21 cellular contexts compared by ENCODE assay signal in genomic region chr7:136071106-136071505, GRCh38.
"Had no signal": no experiment of that assay in that cellular context is flagged by ENCODE, and none has a peak within 500 bp of the region (broad histone marks: within the 10 kb centered on the region; RNA-seq: fewer than 3 reads in every experiment).

No MANE protein-coding gene starts in this region.

- ATAC-seq: activated CD8-positive, alpha-beta T cell treated with anti-CD3 and anti-CD28 coated beads, Interleukin-2, amount 10 ng/mL, durations not matched to agents 7 days and 5 days; esophagus mucosa; left colon; lower lobe of right lung; right cardiac atrium; stimulated activated naive CD8-positive, alpha-beta T cell treated with anti-CD3 and anti-CD28 coated beads, Interleukin-15, amount 100 ng/mL, for 72 hours had no signal

- H3K4me1 ChIP-seq: lower lobe of right lung had no signal

- H3K9me3 ChIP-seq: lower lobe of right lung had no signal

- H3K27me3 Mint-ChIP-seq: activated T-cell treated with anti-CD3 and anti-CD28 coated beads, Interleukin-2, amount 50 U/mL, for 24 hours; progenitor cell of endocrine pancreas had no signal

- H3K9me3 Mint-ChIP-seq: activated T-cell treated with anti-CD3 and anti-CD28 coated beads, Interleukin-2, amount 50 U/mL, for 24 hours had no signal

- H3K27ac Mint-ChIP-seq: activated CD8-positive, alpha-beta T cell treated with anti-CD3 and anti-CD28 coated beads, Interleukin-2, amount 10 ng/mL, durations not matched to agents 7 days and 5 days; activated T-cell treated with anti-CD3 and anti-CD28 coated beads, Interleukin-2, amount 50 U/mL, for 24 hours; progenitor cell of endocrine pancreas; stimulated activated naive CD8-positive, alpha-beta T cell treated with anti-CD3 and anti-CD28 coated beads, Interleukin-15, amount 100 ng/mL, for 72 hours had no signal

- H3K27ac ChIP-seq: lower lobe of right lung had no signal

- H3K4me3 ChIP-seq: lower lobe of right lung had no signal

- DNase-seq: activated CD4-positive, alpha-beta T cell treated with anti-CD3 and anti-CD28 coated beads for 48 hours; activated CD4-positive, CD25-positive, alpha-beta regulatory T cell; activated CD8-positive, alpha-beta T cell treated with anti-CD3 and anti-CD28 coated beads, Interleukin-2, amount 10 ng/mL, durations not matched to agents 7 days and 5 days; activated naive CD4-positive, alpha-beta T cell treated with anti-CD3 and anti-CD28 coated beads, Interleukin-2, amount 50 U/mL, for 16 hours; activated T-cell treated with anti-CD3 and anti-CD28 coated beads, Interleukin-2, amount 50 U/mL, for 24 hours; cerebellar nuclear complex; cortex of kidney; effector CD4-positive, alpha-beta T cell; left colon; lower lobe of right lung; right cardiac atrium; small intestine; stimulated activated CD4-positive, alpha-beta T cell treated with anti-CD3 and anti-CD28 coated beads, Interleukin-4, amount 100 ng/mL, for 1 hour; stimulated activated naive CD8-positive, alpha-beta T cell treated with anti-CD3 and anti-CD28 coated beads, Interleukin-15, amount 100 ng/mL, for 72 hours; trophoblast cell had no signal

- FAIRE-seq: astrocyte, bronchial epithelial cell, islet of Langerhans, small intestine had no signal

- H3K4me1 Mint-ChIP-seq: stimulated activated naive CD8-positive, alpha-beta T cell treated with anti-CD3 and anti-CD28 coated beads, Interleukin-15, amount 100 ng/mL, for 72 hours had no signal

- H3K4me3 Mint-ChIP-seq: activated CD8-positive, alpha-beta T cell treated with anti-CD3 and anti-CD28 coated beads, Interleukin-2, amount 10 ng/mL, durations not matched to agents 7 days and 5 days; activated T-cell treated with anti-CD3 and anti-CD28 coated beads, Interleukin-2, amount 50 U/mL, for 24 hours; neural crest cell; stimulated activated naive CD8-positive, alpha-beta T cell treated with anti-CD3 and anti-CD28 coated beads, Interleukin-15, amount 100 ng/mL, for 72 hours had no signal

- H3K36me3 ChIP-seq: lower lobe of right lung had no signal
